ENCODE assay signal across 8 cellular contexts in the genomic region with DNA sequence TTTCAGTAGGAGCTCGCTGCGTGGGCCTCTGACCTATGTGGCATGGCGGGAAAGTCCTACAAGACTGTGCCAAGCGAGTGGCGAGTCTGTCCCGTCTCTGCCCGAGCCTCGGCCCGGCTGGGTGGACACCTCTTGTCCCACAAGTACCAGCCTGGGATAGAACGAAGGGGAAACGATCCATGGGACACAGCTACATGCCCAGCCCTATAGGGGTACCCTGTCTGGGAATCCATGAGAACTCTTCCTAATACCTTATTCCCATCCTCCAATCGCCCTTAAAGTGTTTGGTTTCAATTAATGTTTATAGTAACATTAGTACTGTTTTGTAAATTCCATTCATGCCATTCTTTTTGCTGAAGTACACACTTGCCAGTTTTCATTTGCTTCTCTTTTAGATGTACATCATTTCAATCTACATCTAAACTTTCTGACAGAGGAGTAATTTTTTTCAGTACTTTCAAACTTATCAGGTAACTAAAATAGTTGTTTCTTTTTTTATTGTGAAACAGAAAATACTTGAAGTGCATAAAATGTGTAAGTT. TPM values are rescaled to one million over a fixed set of nuclear protein-coding genes. Genes with fewer than 3 reads are reported as not detected.
A peak's percentile ranks its signal among the peaks of the same experiment; 100 is the strongest.
DNase-seq lines count a peak whose midpoint lies in the region; ATAC-seq and TF ChIP-seq lines count a peak whose summit lies in the region.

No MANE protein-coding gene starts in this region.

- peak overlapping the region; percentile 99 for H2AFZ ChIP-seq in osteoblast (ENCODE audit: low read length)

- H3K36me3 ChIP-seq in HUES64 (ENCODE audit: insufficient read depth, low read length) (peaks cover 10% of the 10 kb centered on the region), endodermal cell (ENCODE audit: control insufficient read depth, insufficient read depth, low read length) (peaks cover 7% of the 10 kb centered on the region), osteoblast (ENCODE audit: insufficient read depth, low read length) (peaks cover under 1% of the 10 kb centered on the region)

- H3K4me3 Mint-ChIP-seq in endodermal cell = no peak overlapping the region

- no peaks in the 10 kb centered on the region for H3K27me3 Mint-ChIP-seq in endodermal cell (ENCODE audit: insufficient read depth)

- H3K27me3 ChIP-seq in HUES64 (ENCODE audit: insufficient read depth, low read length) (no peaks in the 10 kb centered on the region), endodermal cell (ENCODE audit: control insufficient read depth, insufficient read depth, low read length, poor library complexity, severe bottlenecking) (no peaks in the 10 kb centered on the region), osteoblast (ENCODE audit: insufficient read depth, low read length) (no peaks in the 10 kb centered on the region)

- H3K27ac Mint-ChIP-seq in endodermal cell = no peak overlapping the region

- no peaks in the 10 kb centered on the region for H3K4me1 ChIP-seq in HUES64 (ENCODE audit: insufficient read depth, low read length)
- no peaks in the 10 kb centered on the region for H3K4me1 ChIP-seq in endodermal cell (ENCODE audit: control insufficient read depth, insufficient read depth, low read length)
- peaks cover 12% of the 10 kb centered on the region for H3K4me1 ChIP-seq in osteoblast (ENCODE audit: insufficient read depth, low read length)

- H3K4me1 Mint-ChIP-seq in endodermal cell = no peaks in the 10 kb centered on the region

- H3K4me2 ChIP-seq in osteoblast (ENCODE audit: insufficient read depth, low read length) = peak overlapping the region; percentile 97

- H3K9me3 Mint-ChIP-seq in endodermal cell = peaks cover 23% of the 10 kb centered on the region

- 0 out of 2 replicates have a peak, but pooled peaks cover 9% of the 10 kb centered on the region for H3K9me3 ChIP-seq in HUES64 (ENCODE audit: insufficient read depth, low read depth, low read length)
- H3K9me3 ChIP-seq in endodermal cell (ENCODE audit: control insufficient read depth, low read length) = peaks cover 25% of the 10 kb centered on the region
- no peaks in the 10 kb centered on the region for H3K9me3 ChIP-seq in osteoblast (ENCODE audit: low read depth, low read length)

- H3K9ac ChIP-seq in HUES64 (ENCODE audit: low read depth, low read length) = peak overlapping the region; percentile 93
- peak overlapping the region; percentile 61 for H3K9ac ChIP-seq in endodermal cell (ENCODE audit: extremely low read depth, low read length, poor library complexity, severe bottlenecking)

- peaks cover 33% of the 10 kb centered on the region for H3K79me2 ChIP-seq in osteoblast (ENCODE audit: insufficient read depth, low read length)

- peak overlapping the region; percentile 59 for H3K27ac ChIP-seq in C4-2B
- no peak overlapping the region for H3K27ac ChIP-seq in HUES64 (ENCODE audit: low read depth, low read length)
- peak overlapping the region; percentile 50 for H3K27ac ChIP-seq in endodermal cell (ENCODE audit: low read depth, low read length)
- peak overlapping the region; percentile 84 for H3K27ac ChIP-seq in osteoblast (ENCODE audit: low read depth, low read length)

- no peaks in the 10 kb centered on the region for H4K20me1 ChIP-seq in osteoblast (ENCODE audit: insufficient read depth, low read length)

- DNase-seq in endodermal cell (no peak), osteoblast (ENCODE audit: insufficient read length, low spot score, missing footprints) (no peak), NCI-H2227 (lab: John Stamatoyannopoulos, UW; ENCODE audit: unreplicated experiment) (no peak), ecto neural progenitor cell (ENCODE audit: low spot score) (no peak)
- no peak for DNase-seq in stimulated activated CD4-positive, alpha-beta T cell treated with anti-CD3 and anti-CD28 coated beads, Interleukin-4, amount 100 ng/mL, for 1 hour

- H3K4me3 ChIP-seq in HUES64 (ENCODE audit: low read length) (peak overlapping the region; percentile 88), endodermal cell (ENCODE audit: low read length) (peak overlapping the region; percentile 99), osteoblast (ENCODE audit: insufficient read depth, low read length) (peak overlapping the region; percentile 88)

- ATAC-seq in GM18861 (IDR thresholded peaks at IDR 0.05; ENCODE audit: unreplicated experiment) = no peak

- H3K36me3 Mint-ChIP-seq in endodermal cell (ENCODE audit: low read depth) = peaks cover 37% of the 10 kb centered on the region

- 39% methylated on average over 11 of the region's 12 CpGs for WGBS in HUES64
- 49 to 66% methylated on average over 11 of the region's 12 CpGs for WGBS in endodermal cell (ENCODE audit: insufficient coverage in 1 of 2, insufficient read length in 1 of 2), 2 experiments

- TF ChIP-seq CTCF in C4-2B (conservative IDR thresholded peaks at IDR 0.05) (no peak), endodermal cell (conservative IDR thresholded peaks at IDR 0.05) (no peak), osteoblast (IDR thresholded peaks at IDR 0.05; ENCODE audit: extremely low read depth, low read depth, low read length) (no peak)

RNA-seq across cellular contexts. Expression of gene ZNF790, which starts 0.7 kb away (rescaled TPM):
- polyA plus RNA-seq in HUES64 (2013, experiment 1 of 2) = 3.8 TPM
- 4.3 TPM for polyA plus RNA-seq in HUES64 (2013, experiment 2 of 2)
- total RNA-seq in endodermal cell (10 to 100 TPM in 1 of 2 donors, 1 to 10 TPM in 1; 7.3 to 10.1 TPM), osteoblast (6.9 and 8.3 TPM in 2 replicates)
- polyA plus RNA-seq in endodermal cell (2013, experiment 1 of 2) = 5.4 TPM
- 4.7 TPM for polyA plus RNA-seq in endodermal cell (2013, experiment 2 of 2)

RNA-seq across cellular contexts. Expression of gene ZNF345, which starts 11.8 kb away (rescaled TPM):
- 3.9 TPM for polyA plus RNA-seq in HUES64 (2013, experiment 1 of 2)
- 5.7 TPM for polyA plus RNA-seq in HUES64 (2013, experiment 2 of 2)
- 1 to 10 TPM; 7.0 to 9.2 TPM for total RNA-seq in endodermal cell
- 5.6 TPM for polyA plus RNA-seq in endodermal cell (2013, experiment 1 of 2)
- polyA plus RNA-seq in endodermal cell (2013, experiment 2 of 2) = 7.1 TPM
- 4.7 and 5.3 TPM in 2 replicates for total RNA-seq in osteoblast
